Comparison of ENCODE assay signal across 8 cellular contexts in the genomic region with DNA sequence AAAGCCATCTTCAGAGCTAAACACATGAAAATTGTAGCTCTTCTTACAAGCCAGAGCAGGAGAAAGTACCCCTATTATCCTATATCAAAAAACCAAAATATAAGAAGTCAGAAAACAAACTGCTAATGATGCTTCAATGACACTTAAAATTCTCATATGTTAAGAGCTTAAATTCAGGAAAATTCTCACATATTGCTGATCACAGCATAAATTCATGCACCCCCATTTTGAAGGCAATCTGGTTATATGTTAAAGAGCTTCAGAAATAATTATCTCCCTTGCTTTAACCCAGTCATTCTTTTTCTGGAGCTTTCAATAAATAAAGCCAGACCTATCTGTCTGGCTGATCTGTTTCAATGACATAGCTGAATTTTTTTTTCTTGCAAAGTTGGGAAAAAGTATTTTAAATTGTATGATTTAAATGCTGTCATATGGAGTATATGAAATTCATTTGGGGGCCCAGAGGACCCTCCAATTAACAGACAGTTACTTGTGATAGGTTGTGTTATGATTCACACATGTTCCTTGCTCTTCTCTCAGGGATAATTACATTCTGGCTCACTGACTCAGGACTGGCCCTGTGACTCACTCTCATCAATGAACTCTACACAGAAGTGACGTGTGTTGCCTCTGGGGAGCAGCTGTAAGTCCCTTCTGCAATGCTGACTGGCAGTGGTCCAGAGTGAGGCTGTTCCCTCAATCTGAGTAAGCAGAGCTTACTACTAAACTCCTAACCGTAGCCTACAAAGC.
A peak's percentile ranks its signal among the peaks of the same experiment; 100 is the strongest.
DNase-seq lines count a peak whose midpoint lies in the region; ATAC-seq, FAIRE-seq and TF ChIP-seq lines count a peak whose summit lies in the region.

No MANE protein-coding gene starts in this region.

- no peaks in the 10 kb centered on the region for H3K36me3 ChIP-seq in gastroesophageal sphincter
- H3K36me3 ChIP-seq in pancreas, result no peaks in the 10 kb centered on the region

- TF ChIP-seq POLR2A in gastroesophageal sphincter (IDR thresholded peaks at IDR 0.05), result no peak
- TF ChIP-seq POLR2A in GM12891 (IDR thresholded peaks at IDR 0.05; ENCODE audit: low read depth, low read length), result no peak

- FAIRE-seq in pancreas (lab: Jason Lieb, UNC) (no peak), GM12891 (lab: Jason Lieb, UNC) (no peak)

- no peaks in the 10 kb centered on the region for H3K36me3 Mint-ChIP-seq in T-helper 17 cell (ENCODE audit: low read depth)

- TF ChIP-seq CTCF in gastroesophageal sphincter (IDR thresholded peaks at IDR 0.05) (no peak), pancreas (IDR thresholded peaks at IDR 0.05) (no peak)

- peaks cover 0 to 22% (median 3%) of the 10 kb centered on the region in 3 donors for H3K4me1 ChIP-seq in gastroesophageal sphincter
- no peaks in the 10 kb centered on the region for H3K4me1 ChIP-seq in pancreas

- peak; percentile 92 for ATAC-seq in GM18498 (IDR thresholded peaks at IDR 0.05; ENCODE audit: unreplicated experiment)
- ATAC-seq in HG02798 (IDR thresholded peaks at IDR 0.05; ENCODE audit: poor library complexity, unreplicated experiment), result peak; percentile 95
- peak; percentile 99 for ATAC-seq in gastroesophageal sphincter
- ATAC-seq in pancreas, result peak in 3 of 4 donors; percentile 83 to 95 (median 85)
- no peak for ATAC-seq in T-helper 17 cell

- H3K4me3 ChIP-seq in gastroesophageal sphincter, result no peak overlapping the region
- H3K4me3 ChIP-seq in pancreas, result no peak overlapping the region

- H3K4me1 Mint-ChIP-seq in T-helper 17 cell, result no peaks in the 10 kb centered on the region

- H3K9me3 ChIP-seq in gastroesophageal sphincter (no peaks in the 10 kb centered on the region), pancreas (no peaks in the 10 kb centered on the region), T-helper 17 cell (ENCODE audit: control insufficient read depth, low read length, poor library complexity, severe bottlenecking) (peaks cover 3% of the 10 kb centered on the region)

- H3K27ac Mint-ChIP-seq in T-helper 17 cell, result no peak overlapping the region

- H3K27ac ChIP-seq in gastroesophageal sphincter (peak overlapping the region; percentile 59 to 73 (median 64)), pancreas (no peak overlapping the region)

- DNase-seq in NCI-H1417 treated with DMSO at 0.1 percent for 48 hours (lab: John Stamatoyannopoulos, UW) (peak; percentile 26), SKM-1 (lab: John Stamatoyannopoulos, UW; ENCODE audit: unreplicated experiment) (peak; percentile 69), pancreas (peak; percentile 41 to 71 (median 52)), GM12891 (ENCODE audit: insufficient read length, low spot score) (no peak), T-helper 17 cell (no peak)

- no peak for TF ChIP-seq EP300 in gastroesophageal sphincter (IDR thresholded peaks at IDR 0.05)

- intact Hi-C loops in pancreas (cut with DNase I), result no loop called here

- H3K27me3 Mint-ChIP-seq in T-helper 17 cell, result no peaks in the 10 kb centered on the region

- 0 to 4% methylated on average over 2 of the region's 2 CpGs for WGBS in gastroesophageal sphincter (ENCODE audit: low coverage in 1 of 2), 2 donors
- WGBS in pancreas, 2 donors, result 29 to 38% methylated on average over 2 of the region's 2 CpGs

- H3K27me3 ChIP-seq in gastroesophageal sphincter, result no peaks in the 10 kb centered on the region
- H3K27me3 ChIP-seq in pancreas, result no peaks in the 10 kb centered on the region

- H3K4me3 Mint-ChIP-seq in T-helper 17 cell, result no peak overlapping the region

TF ChIP-seq in GM12891, 5 proteins besides CTCF, POLR2A, EP300 and RAD21:
- TF ChIP-seq PAX5 (IDR thresholded peaks at IDR 0.05; ENCODE audit: insufficient read depth, low read length, severe bottlenecking) (no peak), POLR2AphosphoS5 (IDR thresholded peaks at IDR 0.05; ENCODE audit: low read depth, low read length) (no peak), POU2F2 (IDR thresholded peaks at IDR 0.05; ENCODE audit: low read depth, low read length) (no peak), SPI1 (IDR thresholded peaks at IDR 0.05; ENCODE audit: low read depth, low read length) (no peak), TAF1 (IDR thresholded peaks at IDR 0.05; ENCODE audit: low read depth, low read length) (no peak)

Comparison
In these comparisons a context has a peak if more than half of its experiments do, and no peak if none do; other contexts are left out.
1. DNase-seq: peak in NCI-H1417 treated with DMSO at 0.1 percent for 48 hours (single experiment), SKM-1 (single experiment) and pancreas (6 of 6); none in GM12891 (single experiment) and T-helper 17 cell (0 of 3).
2. H3K27ac ChIP-seq: peak in gastroesophageal sphincter (4 of 4); none in pancreas (0 of 4).